Comparison of ENCODE assay signal across 19 cellular contexts in genomic region chr18:62682396-62682795, GRCh38. TPM values are rescaled to one million over a fixed set of nuclear protein-coding genes. Genes with fewer than 3 reads are reported as not detected.
A peak's percentile ranks its signal among the peaks of the same experiment; 100 is the strongest.
DNase-seq lines count a peak whose midpoint lies in the region; ATAC-seq lines count a peak whose summit lies in the region.
"Had no signal": no experiment of that assay in that cellular context is flagged by ENCODE, and none has a peak within 500 bp of the region (broad histone marks: within the 10 kb centered on the region; RNA-seq: fewer than 3 reads in every experiment).

No MANE protein-coding gene starts in this region.

- peaks cover 10% of the 10 kb centered on the region for H3K9me3 Mint-ChIP-seq in activated naive CD8-positive, alpha-beta T cell treated with anti-CD3 and anti-CD28 coated beads, Interleukin-2, amount 50 U/mL, for 24 hours

- no peak overlapping the region for H3K4me3 Mint-ChIP-seq in activated naive CD8-positive, alpha-beta T cell treated with anti-CD3 and anti-CD28 coated beads, Interleukin-2, amount 50 U/mL, for 24 hours
- H3K4me3 Mint-ChIP-seq: activated naive CD8-positive, alpha-beta T cell; activated T-helper 1 cell treated with anti-CD3 and anti-CD28 coated beads, Interleukin-12 subunit alpha, Interleukin-12 subunit beta, Interleukin-2, Interleukin-4 antibody, amounts not matched to agents 30 ng/mL and 10 ng/mL and 1 ng/mL, durations not matched to agents 14 hours and 24 hours and 36 hours had no signal

- no peaks in the 10 kb centered on the region for H3K4me1 Mint-ChIP-seq in activated naive CD8-positive, alpha-beta T cell treated with anti-CD3 and anti-CD28 coated beads, Interleukin-2, amount 50 U/mL, for 24 hours

- no peak overlapping the region for H3K27ac Mint-ChIP-seq in activated naive CD8-positive, alpha-beta T cell treated with anti-CD3 and anti-CD28 coated beads, Interleukin-2, amount 50 U/mL, for 24 hours
- H3K27ac Mint-ChIP-seq: activated naive CD8-positive, alpha-beta T cell; activated T-helper 1 cell treated with anti-CD3 and anti-CD28 coated beads, Interleukin-12 subunit alpha, Interleukin-12 subunit beta, Interleukin-2, Interleukin-4 antibody, amounts not matched to agents 30 ng/mL and 10 ng/mL and 1 ng/mL, durations not matched to agents 14 hours and 24 hours and 36 hours had no signal

- no peaks in the 10 kb centered on the region for H3K27me3 Mint-ChIP-seq in activated naive CD8-positive, alpha-beta T cell treated with anti-CD3 and anti-CD28 coated beads, Interleukin-2, amount 50 U/mL, for 24 hours
- H3K27me3 Mint-ChIP-seq: activated naive CD8-positive, alpha-beta T cell had no signal

- DNase-seq in DMS153 treated with DMSO at 0.1 percent for 48 hours (lab: John Stamatoyannopoulos, UW; ENCODE audit: unreplicated experiment) (peak; percentile 34), NCI-H1436 (lab: John Stamatoyannopoulos, UW) (peak; percentile 71), NCI-H510A treated with DMSO at 0.1 percent for 48 hours (lab: John Stamatoyannopoulos, UW) (peak; percentile 68), mesenteric fat pad (ENCODE audit: low spot score) (peak; percentile 6), activated gamma-delta T cell (lab: John Stamatoyannopoulos, UW) (no peak), AG08395 (ENCODE audit: low spot score) (no peak), cerebellum (ENCODE audit: low spot score) (no peak)
- DNase-seq in activated naive CD8-positive, alpha-beta T cell treated with anti-CD3 and anti-CD28 coated beads, Interleukin-2, amount 50 U/mL, for 24 hours: no peak
- DNase-seq: DMS53; glutamatergic neuron; Karpas-422; NK-92 treated with Interleukin-12 subunit alpha and Interleukin-12 subunit beta, amount 100 ng/mL, for 24 hours; SK-N-SH; spleen; stimulated activated CD4-positive, alpha-beta T cell treated with anti-CD3 and anti-CD28 coated beads, Interleukin-4, amount 100 ng/mL, for 4 hours; uterus had no signal

- H3K36me3 Mint-ChIP-seq in activated naive CD8-positive, alpha-beta T cell treated with anti-CD3 and anti-CD28 coated beads, Interleukin-2, amount 50 U/mL, for 24 hours (ENCODE audit: low read depth): no peaks in the 10 kb centered on the region

- ATAC-seq in activated naive CD8-positive, alpha-beta T cell treated with anti-CD3 and anti-CD28 coated beads, Interleukin-2, amount 50 U/mL, for 24 hours: no peak
- ATAC-seq: left lobe of liver had no signal

RNA-seq across cellular contexts. Expression of gene PHLPP1, which starts 32.9 kb away (rescaled TPM):
- total RNA-seq in mesenteric fat pad (7.0 TPM), cerebellum (23.5 TPM)

Comparison
In these comparisons a context has a peak if more than half of its experiments do, and no peak if none do; other contexts are left out.
1. DNase-seq: peak in DMS153 treated with DMSO at 0.1 percent for 48 hours (single experiment), NCI-H1436 (single experiment), NCI-H510A treated with DMSO at 0.1 percent for 48 hours (single experiment) and mesenteric fat pad (single experiment); none in activated gamma-delta T cell (single experiment), AG08395 (single experiment), cerebellum (single experiment) and activated naive CD8-positive, alpha-beta T cell treated with anti-CD3 and anti-CD28 coated beads, Interleukin-2, amount 50 U/mL, for 24 hours (single experiment).